ENCODE assay signal across 1 cellular context in genomic region chr17:41782142-41782541, GRCh38.
TF ChIP-seq lines count a peak whose summit lies in the region.

No MANE protein-coding gene starts in this region.

TF ChIP-seq in IMR-90, 13 proteins besides CTCF, POLR2A, EP300 and RAD21:
- TF ChIP-seq RFX5 (IDR thresholded peaks at IDR 0.05; ENCODE audit: low read depth, low read length) (no peak), NFE2L2 (IDR thresholded peaks at IDR 0.05; ENCODE audit: low read depth, low read length) (no peak), FOS (IDR thresholded peaks at IDR 0.05; ENCODE audit: low read depth, low read length) (no peak), RCOR1 (IDR thresholded peaks at IDR 0.05; ENCODE audit: insufficient replicate concordance, low read length) (no peak), USF2 (IDR thresholded peaks at IDR 0.05; ENCODE audit: low read depth, low read length) (no peak), CHD1 (IDR thresholded peaks at IDR 0.05; ENCODE audit: low read depth, low read length) (no peak), MXI1 (IDR thresholded peaks at IDR 0.05; ENCODE audit: borderline replicate concordance, low read depth, low read length) (no peak), MAFK (IDR thresholded peaks at IDR 0.05; ENCODE audit: low read depth, low read length) (no peak), BHLHE40 (IDR thresholded peaks at IDR 0.05; ENCODE audit: low read depth, low read length) (no peak), MAZ (IDR thresholded peaks at IDR 0.05; ENCODE audit: borderline replicate concordance, low read depth, low read length) (no peak), SMC3 (IDR thresholded peaks at IDR 0.05; ENCODE audit: low read depth, low read length) (no peak), ELK1 (IDR thresholded peaks at IDR 0.05; ENCODE audit: borderline replicate concordance, low read depth, low read length) (no peak), CEBPB (IDR thresholded peaks at IDR 0.05; ENCODE audit: low read depth, low read length) (no peak)
